12 cellular contexts compared by ENCODE assay signal in genomic region chr6:154414021-154414813, GRCh38. TPM values are rescaled to one million over a fixed set of nuclear protein-coding genes. Genes with fewer than 3 reads are reported as not detected.
DNase-seq lines count a peak whose midpoint lies in the region; ATAC-seq, FAIRE-seq and TF ChIP-seq lines count a peak whose summit lies in the region.
"Had no signal": no experiment of that assay in that cellular context is flagged by ENCODE, and none has a peak within 500 bp of the region (broad histone marks: within the 10 kb centered on the region; RNA-seq: fewer than 3 reads in every experiment).

No MANE protein-coding gene starts in this region.

- H3K36me3 Mint-ChIP-seq in stimulated activated memory B cell treated with anti-CD40 and anti-IgM and Interleukin-4, amounts not matched to agents 10 μg/mL and 1 μg/mL and 100 μg/mL, for 72 hours = no peaks in the 10 kb centered on the region

- in situ Hi-C loops in GM13976 (cut with MboI; ENCODE audit: low sequenced_read_pairs, unreplicated experiment) = no loop called here

- WGBS in heart right ventricle, 2 donors = 85 to 93% methylated on average over 8 of the region's 8 CpGs
- WGBS in pancreas, 2 donors = 79 to 80% methylated on average over 8 of the region's 8 CpGs

- FAIRE-seq in pancreas (lab: Jason Lieb, UNC) = no peak

- H3K36me3 ChIP-seq in heart right ventricle (peaks cover 0 to 53% (median 0%) of the 10 kb centered on the region in 9 donors), pancreas (peaks cover 0 to 33% (median 8%) of the 10 kb centered on the region in 3 donors)

- H3K27ac ChIP-seq in heart right ventricle = no peak overlapping the region
- H3K27ac ChIP-seq in pancreas = no peak overlapping the region

- H3K4me3 Mint-ChIP-seq in stimulated activated memory B cell treated with anti-CD40 and anti-IgM and Interleukin-4, amounts not matched to agents 10 μg/mL and 1 μg/mL and 100 μg/mL, for 72 hours = no peak overlapping the region
- H3K4me3 Mint-ChIP-seq: effector memory CD8-positive, alpha-beta T cell; T-helper 1 cell treated with Interleukin-12 subunit alpha and Interleukin-12 subunit beta and Interleukin-4 antibody, amounts not matched to agents 30 μg/mL and 1 μg/mL, for 36 hours had no signal

- peaks cover 4% of the 10 kb centered on the region for H3K9me3 Mint-ChIP-seq in stimulated activated memory B cell treated with anti-CD40 and anti-IgM and Interleukin-4, amounts not matched to agents 10 μg/mL and 1 μg/mL and 100 μg/mL, for 72 hours
- H3K9me3 Mint-ChIP-seq: effector memory CD8-positive, alpha-beta T cell; T-helper 1 cell treated with Interleukin-12 subunit alpha and Interleukin-12 subunit beta and Interleukin-4 antibody, amounts not matched to agents 30 μg/mL and 1 μg/mL, for 36 hours had no signal

- no peak for TF ChIP-seq CTCF in GM13976 (IDR thresholded peaks at IDR 0.05; ENCODE audit: borderline replicate concordance, control extremely low read depth, extremely low read depth, insufficient read depth, missing control alignments)
- no peak for TF ChIP-seq CTCF in heart right ventricle (IDR thresholded peaks at IDR 0.05)
- TF ChIP-seq CTCF in pancreas (IDR thresholded peaks at IDR 0.05) = no peak

- intact Hi-C loops in heart right ventricle (cut with DNase I) = loop anchor here in 4 of 10 donors (5.0 to 10.0 kb wide), 3 partner anchors 93 to 201 kb away; partner anchors contain the start of gene CNKSR3 (in 1 of the 4)
- intact Hi-C loops in pancreas (cut with DNase I) = no loop called here

- no peak overlapping the region for H3K4me3 ChIP-seq in heart right ventricle
- no peak overlapping the region for H3K4me3 ChIP-seq in pancreas

- H3K27me3 ChIP-seq in heart right ventricle (no peaks in the 10 kb centered on the region), pancreas (no peaks in the 10 kb centered on the region)

- peaks cover 6% of the 10 kb centered on the region for H3K4me1 Mint-ChIP-seq in stimulated activated memory B cell treated with anti-CD40 and anti-IgM and Interleukin-4, amounts not matched to agents 10 μg/mL and 1 μg/mL and 100 μg/mL, for 72 hours

- H3K9me3 ChIP-seq in heart right ventricle = no peaks in the 10 kb centered on the region
- H3K9me3 ChIP-seq in pancreas = no peaks in the 10 kb centered on the region

- no peaks in the 10 kb centered on the region for H3K27me3 Mint-ChIP-seq in stimulated activated memory B cell treated with anti-CD40 and anti-IgM and Interleukin-4, amounts not matched to agents 10 μg/mL and 1 μg/mL and 100 μg/mL, for 72 hours

- DNase-seq in EL = peak; percentile 79
- DNase-seq in MV-4-11 (lab: John Stamatoyannopoulos, UW) = peak; percentile 95
- peak; percentile 17 for DNase-seq in fibroblast of the conjunctiva (ENCODE audit: low read depth)
- no peak for DNase-seq in GM13976 (ENCODE audit: low spot score)
- DNase-seq in heart right ventricle = no peak
- DNase-seq in pancreas = no peak
- DNase-seq: C1 segment of cervical spinal cord; effector memory CD8-positive, alpha-beta T cell; NCI-H510A treated with DMSO at 0.1 percent for 48 hours had no signal

- H3K4me1 ChIP-seq in heart right ventricle (peaks cover 7 to 37% (median 24%) of the 10 kb centered on the region in 9 donors), pancreas (peaks cover 14 to 24% (median 21%) of the 10 kb centered on the region in 3 donors)

- ATAC-seq in HG02759 (IDR thresholded peaks at IDR 0.05; ENCODE audit: unreplicated experiment) (peak; percentile 68), heart right ventricle (no peak), pancreas (no peak)
- ATAC-seq in stimulated activated memory B cell treated with anti-CD40 and anti-IgM and Interleukin-4, amounts not matched to agents 10 μg/mL and 1 μg/mL and 100 μg/mL, for 72 hours = no peak
- ATAC-seq: effector memory CD8-positive, alpha-beta T cell had no signal

- no peak overlapping the region for H3K27ac Mint-ChIP-seq in stimulated activated memory B cell treated with anti-CD40 and anti-IgM and Interleukin-4, amounts not matched to agents 10 μg/mL and 1 μg/mL and 100 μg/mL, for 72 hours
- H3K27ac Mint-ChIP-seq: effector memory CD8-positive, alpha-beta T cell; T-helper 1 cell treated with Interleukin-12 subunit alpha and Interleukin-12 subunit beta and Interleukin-4 antibody, amounts not matched to agents 30 μg/mL and 1 μg/mL, for 36 hours had no signal

RNA-seq across cellular contexts. Expression of gene IPCEF1, which starts 57.6 kb away (rescaled TPM):
- total RNA-seq in heart right ventricle = 1 to 10 TPM in 7 of 10 donors, under 1 TPM in 3; 0.60 to 5.0 (median 1.9) TPM
- polyA plus RNA-seq in heart right ventricle = under 1 TPM; 0.06 to 0.15 TPM
- total RNA-seq in pancreas = 1 to 10 TPM; 1.4 to 4.4 (median 2.4) TPM
- under 1 TPM; 0.53 to 0.87 TPM for polyA plus RNA-seq in pancreas

Comparison
In these comparisons a context has a peak if more than half of its experiments do, and no peak if none do; other contexts are left out.
1. DNase-seq: peak in EL (single experiment), MV-4-11 (single experiment) and fibroblast of the conjunctiva (single experiment); none in GM13976 (single experiment), heart right ventricle (0 of 2) and pancreas (0 of 6).